Comparison of ENCODE assay signal across 1 cellular context in the genomic region with DNA sequence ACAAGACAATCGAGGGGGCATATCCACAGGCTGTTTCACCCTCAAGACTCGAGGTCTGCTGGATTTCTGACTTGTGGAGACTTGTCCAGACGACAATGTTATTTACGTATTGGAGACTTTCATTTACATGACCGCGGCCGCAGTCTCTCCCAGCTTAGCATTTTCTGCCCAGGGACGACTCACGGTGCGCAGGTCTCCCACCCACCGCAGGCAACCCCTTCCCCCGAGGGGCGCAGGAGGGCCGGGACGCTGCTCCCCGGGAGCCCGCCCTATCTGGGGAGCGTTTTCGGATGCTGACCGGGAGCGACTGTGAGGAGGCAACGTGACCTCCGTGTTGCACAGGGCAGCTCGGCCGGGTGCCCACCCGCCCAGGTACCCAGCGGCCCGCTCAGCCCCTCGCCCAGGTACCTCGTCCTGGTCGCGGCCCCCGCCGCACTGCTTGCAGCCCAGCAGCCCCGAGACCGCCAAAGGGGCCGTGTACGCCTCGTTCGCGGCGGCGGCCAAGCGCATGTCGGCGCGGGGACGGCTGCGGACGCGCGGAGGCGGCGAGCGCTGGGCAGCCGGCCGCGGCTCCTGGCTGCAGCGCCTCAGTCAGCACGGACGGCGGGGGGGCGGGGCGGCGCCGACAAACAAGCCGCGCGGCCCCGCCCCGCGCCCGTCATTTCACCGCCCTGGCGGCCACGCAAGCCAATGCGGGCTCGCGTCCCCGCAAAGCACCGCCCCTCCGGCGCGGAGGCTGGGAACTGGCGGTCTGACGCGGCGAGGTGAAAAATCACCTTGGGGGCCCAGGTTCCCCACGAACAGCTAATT.
TF ChIP-seq lines count a peak whose summit lies in the region.

No MANE protein-coding gene starts in this region.

TF ChIP-seq in IMR-90, 13 proteins besides CTCF, POLR2A, EP300 and RAD21:
- TF ChIP-seq MAZ (IDR thresholded peaks at IDR 0.05; ENCODE audit: borderline replicate concordance, low read depth, low read length) (peak; percentile 70; the same call in 1 of the 2 replicates), MAFK (IDR thresholded peaks at IDR 0.05; ENCODE audit: low read depth, low read length) (no peak), BHLHE40 (IDR thresholded peaks at IDR 0.05; ENCODE audit: low read depth, low read length) (peak; percentile 18; the same call in 1 of the 2 replicates)
- TF ChIP-seq, protein P1, sequence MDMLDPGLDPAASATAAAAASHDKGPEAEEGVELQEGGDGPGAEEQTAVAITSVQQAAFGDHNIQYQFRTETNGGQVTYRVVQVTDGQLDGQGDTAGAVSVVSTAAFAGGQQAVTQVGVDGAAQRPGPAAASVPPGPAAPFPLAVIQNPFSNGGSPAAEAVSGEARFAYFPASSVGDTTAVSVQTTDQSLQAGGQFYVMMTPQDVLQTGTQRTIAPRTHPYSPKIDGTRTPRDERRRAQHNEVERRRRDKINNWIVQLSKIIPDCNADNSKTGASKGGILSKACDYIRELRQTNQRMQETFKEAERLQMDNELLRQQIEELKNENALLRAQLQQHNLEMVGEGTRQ (IDR thresholded peaks at IDR 0.05; ENCODE audit: low read depth, low read length), result no peak
